Comparison of ENCODE assay signal across 1 cellular context in the genomic region with DNA sequence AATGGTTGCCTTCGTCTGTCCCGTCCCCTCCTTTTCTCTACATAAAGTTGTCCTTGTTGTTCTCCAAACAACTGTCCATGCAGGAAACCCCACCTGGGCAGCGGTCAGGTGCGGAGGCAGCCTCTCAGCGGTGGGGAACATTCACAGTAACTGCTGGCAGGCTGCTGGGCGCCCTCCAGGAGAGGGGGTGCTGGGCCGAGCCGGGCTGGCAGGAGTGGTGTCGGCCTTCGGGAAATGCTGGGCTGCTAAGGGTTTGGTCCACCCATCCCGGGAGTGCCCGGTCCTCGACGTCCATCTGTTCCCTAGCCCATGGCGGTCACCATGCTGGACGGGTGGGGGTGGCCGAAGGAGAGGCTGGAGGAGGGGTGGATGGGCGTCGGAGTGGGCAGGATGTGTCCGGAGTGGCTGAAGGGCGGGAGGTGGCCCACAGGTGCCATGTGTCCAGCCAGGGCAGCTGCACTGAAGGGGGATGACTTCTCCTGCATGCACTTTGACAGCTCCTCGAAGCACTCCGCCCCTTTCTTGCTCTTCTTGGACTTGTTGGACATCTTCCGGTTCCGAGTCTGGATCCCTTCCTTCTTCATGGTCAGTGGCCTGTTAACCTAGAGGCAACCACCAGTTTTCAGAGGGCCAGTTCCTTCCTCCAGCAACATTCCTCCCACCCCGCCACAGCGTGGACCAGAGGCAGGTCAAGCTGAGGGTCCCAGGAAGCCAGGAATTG.
TF ChIP-seq lines count a peak whose summit lies in the region.

No MANE protein-coding gene starts in this region.

TF ChIP-seq in endothelial cell of umbilical vein, 7 proteins besides CTCF, POLR2A, EP300 and RAD21:
- TF ChIP-seq, protein P1, sequence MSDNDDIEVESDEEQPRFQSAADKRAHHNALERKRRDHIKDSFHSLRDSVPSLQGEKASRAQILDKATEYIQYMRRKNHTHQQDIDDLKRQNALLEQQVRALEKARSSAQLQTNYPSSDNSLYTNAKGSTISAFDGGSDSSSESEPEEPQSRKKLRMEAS (IDR thresholded peaks at IDR 0.05; ENCODE audit: insufficient read depth, insufficient read length), result no peak
- no peak for TF ChIP-seq JUN (IDR thresholded peaks at IDR 0.05; ENCODE audit: borderline replicate concordance, insufficient read depth, insufficient read length, low read depth)
- TF ChIP-seq FOS (IDR thresholded peaks at IDR 0.05; ENCODE audit: borderline replicate concordance, insufficient read depth, low read length), result no peak
- TF ChIP-seq EZH2 (IDR thresholded peaks at IDR 0.05; ENCODE audit: borderline replicate concordance, low read depth, low read length, severe bottlenecking), result no peak
- no peak for TF ChIP-seq MYC (IDR thresholded peaks at IDR 0.05; ENCODE audit: low read depth, low read length)
- no peak for TF ChIP-seq GATA2 (IDR thresholded peaks at IDR 0.05; ENCODE audit: insufficient read depth, insufficient read length, low read depth, low read length)
- no peak for TF ChIP-seq POLR2AphosphoS5 (IDR thresholded peaks at IDR 0.05; ENCODE audit: insufficient read depth, low read depth, low read length)
TF ChIP-seq in endothelial cell of umbilical vein: peak in this region for 0.
